Comparison of ENCODE assay signal across 20 cellular contexts in the genomic region with DNA sequence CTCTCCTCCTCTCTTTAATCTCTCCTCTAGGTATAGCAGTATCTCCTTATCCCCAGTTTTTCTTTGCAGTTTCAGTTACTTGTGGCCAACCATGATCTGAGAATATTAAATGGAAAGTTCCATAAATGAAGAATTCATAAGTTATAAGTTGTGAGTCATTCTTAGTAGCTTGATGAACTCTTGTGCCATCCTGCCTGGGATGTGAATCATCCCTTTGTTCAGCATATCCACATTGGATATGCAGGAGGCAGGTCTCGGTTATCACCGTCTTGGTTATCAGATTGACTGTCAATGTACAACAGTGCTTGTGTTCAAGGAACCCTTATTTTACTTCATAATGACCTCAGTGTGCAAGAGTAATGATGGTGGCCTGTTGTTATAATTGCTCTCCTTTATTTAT.
A peak's percentile ranks its signal among the peaks of the same experiment; 100 is the strongest.
DNase-seq lines count a peak whose midpoint lies in the region; ATAC-seq and TF ChIP-seq lines count a peak whose summit lies in the region.
"Had no signal": no experiment of that assay in that cellular context is flagged by ENCODE, and none has a peak within 500 bp of the region (broad histone marks: within the 10 kb centered on the region; RNA-seq: fewer than 3 reads in every experiment).

No MANE protein-coding gene starts in this region.

- H3K27ac ChIP-seq in RWPE1 (no peak overlapping the region), fibroblast of lung (ENCODE audit: insufficient read depth, low read length) (no peak overlapping the region)
- H3K27ac ChIP-seq: C4-2B, coronary artery, gastrocnemius medialis, neural progenitor cell, transverse colon had no signal

- H3K27me3 ChIP-seq in fibroblast of lung (ENCODE audit: control insufficient read depth, insufficient read depth, low read length) (no peaks in the 10 kb centered on the region), H7 (ENCODE audit: control insufficient read depth, insufficient read depth, low read length) (no peaks in the 10 kb centered on the region)
- H3K27me3 ChIP-seq: gastrocnemius medialis, neural progenitor cell, transverse colon had no signal

- POLR2A ChIA-PET in RWPE1 (lab: Yijun Ruan, JAX; ENCODE audit: low non-redundant PET) = no interaction called here

- H3K36me3 ChIP-seq in fibroblast of lung (ENCODE audit: control insufficient read depth, insufficient read depth, low read length) (no peaks in the 10 kb centered on the region), H7 (replicated peaks; ENCODE audit: control insufficient read depth, insufficient read depth, low read length) (no peaks in the 10 kb centered on the region)
- H3K36me3 ChIP-seq: gastrocnemius medialis, neural progenitor cell, transverse colon had no signal

- H3K79me2 ChIP-seq in fibroblast of lung (ENCODE audit: control insufficient read depth, insufficient read depth, low read length) = no peaks in the 10 kb centered on the region

- peaks cover 2% of the 10 kb centered on the region for H3K4me1 ChIP-seq in fibroblast of lung (ENCODE audit: control insufficient read depth, extremely low read depth, insufficient read depth, low read length)
- H3K4me1 ChIP-seq: gastrocnemius medialis, neural progenitor cell, transverse colon had no signal

- TF ChIP-seq CTCF in RWPE1 (conservative IDR thresholded peaks at IDR 0.05; ENCODE audit: low read depth) = no peak
- no peak for TF ChIP-seq CTCF in fibroblast of lung (conservative IDR thresholded peaks at IDR 0.05 in 1 of 2, IDR thresholded peaks at IDR 0.05 in 1 of 2; ENCODE audit: low read depth in 1 of 2, low read length in 2 of 2)

- CTCF ChIA-PET in RWPE1 (lab: Yijun Ruan, JAX) = no interaction called here

- intact Hi-C loops in posterior vena cava (cut with DNase I) = no loop called here

- DNase-seq in GM04503 (ENCODE audit: low read depth) (peak; percentile 3), RWPE1 (ENCODE audit: low spot score) (peak; percentile 47), fibroblast of lung (ENCODE audit: low read depth in 2 of 2) (peak; percentile 29 to 63), skeletal muscle cell (ENCODE audit: low read depth) (peak; percentile 13), H7 (no peak), posterior vena cava (ENCODE audit: low spot score) (no peak)
- DNase-seq: activated CD8-positive, alpha-beta T cell treated with anti-CD3 and anti-CD28 coated beads, Interleukin-2, amount 10 ng/mL, durations not matched to agents 7 days and 5 days; DMS79; gastrocnemius medialis; Kasumi-1; mesenchymal stem cell; NCI-H510A; stimulated activated CD4-positive, alpha-beta T cell treated with anti-CD3 and anti-CD28 coated beads, Interleukin-4, amount 100 ng/mL, for 4 hours; transverse colon had no signal

- H4K20me1 ChIP-seq in fibroblast of lung (ENCODE audit: control insufficient read depth, extremely low read depth, insufficient read depth, low read length) = no peaks in the 10 kb centered on the region

- no peak overlapping the region for H3K9ac ChIP-seq in fibroblast of lung (ENCODE audit: insufficient read depth, low read length)
- H3K9ac ChIP-seq: neural progenitor cell had no signal

- H3K4me2 ChIP-seq in fibroblast of lung (ENCODE audit: extremely low read depth, insufficient read depth, low read length) = no peak overlapping the region
- H3K4me2 ChIP-seq: neural progenitor cell had no signal

- H2AFZ ChIP-seq in fibroblast of lung (ENCODE audit: low read length) = no peak overlapping the region
- H2AFZ ChIP-seq: neural progenitor cell had no signal

- ATAC-seq in HG03135 (IDR thresholded peaks at IDR 0.05; ENCODE audit: unreplicated experiment) (no peak), GM21786 (IDR thresholded peaks at IDR 0.05; ENCODE audit: unreplicated experiment) (no peak)
- ATAC-seq: activated CD8-positive, alpha-beta T cell treated with anti-CD3 and anti-CD28 coated beads, Interleukin-2, amount 10 ng/mL, durations not matched to agents 7 days and 5 days; gastrocnemius medialis; sciatic nerve had no signal

- no peaks in the 10 kb centered on the region for H3K9me3 ChIP-seq in fibroblast of lung (ENCODE audit: control insufficient read depth, insufficient read depth, low read depth, low read length)
- H3K9me3 ChIP-seq: gastrocnemius medialis, transverse colon had no signal

- H3K4me3 ChIP-seq in fibroblast of lung (replicated peaks in 1 of 4; ENCODE audit: control extremely low read depth in 1 of 4, insufficient read depth in 1 of 4, low read depth in 3 of 4, low read length in 4 of 4) (no peak overlapping the region), skeletal muscle cell (ENCODE audit: low read depth, low read length) (no peak overlapping the region), H7 (ENCODE audit: insufficient read depth, low read depth, low read length) (no peak overlapping the region)
- H3K4me3 ChIP-seq: coronary artery, gastrocnemius medialis, neural progenitor cell, transverse colon had no signal

Comparison
In these comparisons a context has a peak if more than half of its experiments do, and no peak if none do; other contexts are left out.
1. DNase-seq: peak in GM04503 (single experiment), RWPE1 (single experiment), fibroblast of lung (2 of 2) and skeletal muscle cell (single experiment); none in H7 (single experiment) and posterior vena cava (single experiment).